ENCODE assay signal across 11 cellular contexts in the genomic region with DNA sequence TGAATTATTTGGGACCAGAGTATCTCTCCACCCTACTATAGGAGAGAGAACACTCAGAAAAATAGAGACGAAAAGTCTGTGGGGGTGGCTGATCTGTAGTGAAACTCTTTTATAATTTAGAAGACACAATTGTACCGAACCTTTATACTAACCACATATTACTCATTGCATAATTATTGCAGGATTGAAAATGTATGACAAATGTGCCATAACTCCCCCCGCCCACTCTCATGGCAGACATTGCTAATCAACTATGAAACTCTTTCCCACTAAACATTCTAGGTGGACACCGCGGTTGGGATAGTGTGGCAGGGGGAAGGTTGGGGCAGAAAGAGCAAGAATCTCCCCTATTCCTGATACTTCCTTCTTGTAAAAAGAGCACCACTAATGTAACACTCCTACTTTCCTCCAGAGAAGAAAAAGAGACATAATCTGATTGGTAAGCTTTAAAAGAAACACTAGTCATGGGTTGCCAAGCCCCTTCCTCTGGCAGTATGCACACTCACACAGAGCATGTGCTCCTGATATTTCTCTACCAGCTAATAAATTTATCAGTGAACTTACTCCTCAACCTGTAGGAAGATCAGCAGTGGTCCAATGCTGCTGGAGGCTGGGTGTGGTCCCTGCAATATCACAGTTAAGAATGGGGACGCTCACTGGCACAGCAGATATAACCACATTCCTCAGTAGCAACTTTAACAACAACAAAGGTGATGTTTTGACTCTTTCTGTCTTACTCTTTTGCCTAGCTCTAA. TPM values are rescaled to one million over a fixed set of nuclear protein-coding genes. Genes with fewer than 3 reads are reported as not detected.
DNase-seq lines count a peak whose midpoint lies in the region; ATAC-seq, FAIRE-seq and TF ChIP-seq lines count a peak whose summit lies in the region.
"Had no signal": no experiment of that assay in that cellular context is flagged by ENCODE, and none has a peak within 500 bp of the region (broad histone marks: within the 10 kb centered on the region; RNA-seq: fewer than 3 reads in every experiment).

No MANE protein-coding gene starts in this region.

- H3K79me2 ChIP-seq in GM23338 (replicated peaks; ENCODE audit: insufficient read depth): no peaks in the 10 kb centered on the region
- no peaks in the 10 kb centered on the region for H3K79me2 ChIP-seq in fibroblast of lung (ENCODE audit: control insufficient read depth, insufficient read depth, low read length)

- no peaks in the 10 kb centered on the region for H3K27me3 Mint-ChIP-seq in GM23338 (ENCODE audit: insufficient read depth, low read depth, poor library complexity)

- no peaks in the 10 kb centered on the region for H3K4me1 Mint-ChIP-seq in GM23338

- H2AFZ ChIP-seq in GM23338 (peak overlapping the region; percentile 9; the same call in 1 of the 2 replicates), fibroblast of lung (ENCODE audit: low read length) (peak overlapping the region; percentile 16)

- TF ChIP-seq CTCF in GM23338 (conservative IDR thresholded peaks at IDR 0.05; ENCODE audit: low read depth in 2 of 2) (no peak), fibroblast of lung (conservative IDR thresholded peaks at IDR 0.05 in 1 of 2, IDR thresholded peaks at IDR 0.05 in 1 of 2; ENCODE audit: low read depth in 1 of 2, low read length in 2 of 2) (no peak), GM13977 (IDR thresholded peaks at IDR 0.05; ENCODE audit: extremely low read depth, insufficient read depth, missing control alignments) (no peak)

- DNase-seq in A172 (ENCODE audit: low spot score) (peak; percentile 26), GM23338 (ENCODE audit: low spot score) (no peak), fibroblast of lung (ENCODE audit: low read depth in 2 of 2) (peak in 1 of 2 donors; percentile 88), urothelium cell line (ENCODE audit: low spot score) (no peak), GM13977 (ENCODE audit: low spot score) (no peak), posterior vena cava (ENCODE audit: low spot score) (no peak)
- DNase-seq in activated CD4-positive, alpha-beta T cell treated with anti-CD3 and anti-CD28 coated beads for 48 hours: peak; percentile 82
- DNase-seq: C1 segment of cervical spinal cord, glutamatergic neuron, NCI-H526 treated with DMSO at 0.1 percent for 48 hours had no signal

- no peaks in the 10 kb centered on the region for H3K9me3 ChIP-seq in fibroblast of lung (ENCODE audit: control insufficient read depth, insufficient read depth, low read depth, low read length)

- no peak overlapping the region for H3K4me2 ChIP-seq in GM23338
- H3K4me2 ChIP-seq in fibroblast of lung (ENCODE audit: extremely low read depth, insufficient read depth, low read length): no peak overlapping the region

- H3K36me3 ChIP-seq in GM23338 (ENCODE audit: insufficient read depth) (no peaks in the 10 kb centered on the region), fibroblast of lung (ENCODE audit: control insufficient read depth, insufficient read depth, low read length) (no peaks in the 10 kb centered on the region)

- no peak for ATAC-seq in GM23338
- no peak for ATAC-seq in GM19455 (IDR thresholded peaks at IDR 0.05; ENCODE audit: unreplicated experiment)

- no peak overlapping the region for H3K4me3 ChIP-seq in GM23338
- no peak overlapping the region for H3K4me3 ChIP-seq in fibroblast of lung (replicated peaks in 1 of 4; ENCODE audit: control extremely low read depth in 1 of 4, insufficient read depth in 1 of 4, low read depth in 3 of 4, low read length in 4 of 4)

- H4K20me1 ChIP-seq in GM23338 (replicated peaks; ENCODE audit: insufficient read depth) (no peaks in the 10 kb centered on the region; the same call in 1 of the 2 replicates), fibroblast of lung (ENCODE audit: control insufficient read depth, extremely low read depth, insufficient read depth, low read length) (no peaks in the 10 kb centered on the region)

- no peak overlapping the region for H3K9ac ChIP-seq in fibroblast of lung (ENCODE audit: insufficient read depth, low read length)

- intact Hi-C loops in posterior vena cava (cut with DNase I): loop anchor here in 1 of 2 donors (10.0 kb wide), 1 partner anchor 372 kb away; no protein-coding TSS in a partner anchor

- H3K36me3 Mint-ChIP-seq in GM23338 (ENCODE audit: low read depth): no peaks in the 10 kb centered on the region

- no peaks in the 10 kb centered on the region for H3K9me3 Mint-ChIP-seq in GM23338

- in situ Hi-C loops in GM13977 (cut with MboI; ENCODE audit: low pct_unique_long_range_greater_than_20kb, low sequenced_read_pairs, unreplicated experiment): no loop called here

- no peaks in the 10 kb centered on the region for H3F3A ChIP-seq in GM23338 (replicated peaks; ENCODE audit: low read depth)

- no peak overlapping the region for H3K4me3 Mint-ChIP-seq in GM23338

- FAIRE-seq in urothelium cell line (lab: Jason Lieb, UNC): no peak

- H3K27ac ChIP-seq in GM23338 (ENCODE audit: low read depth) (no peak overlapping the region), fibroblast of lung (ENCODE audit: insufficient read depth, low read length) (no peak overlapping the region)

- H3K9me2 ChIP-seq in GM23338 (ENCODE audit: insufficient read depth): no peaks in the 10 kb centered on the region

- H3K4me1 ChIP-seq in GM23338 (ENCODE audit: insufficient read depth) (no peaks in the 10 kb centered on the region), fibroblast of lung (ENCODE audit: control insufficient read depth, extremely low read depth, insufficient read depth, low read length) (no peaks in the 10 kb centered on the region)

- no peak overlapping the region for H3K27ac Mint-ChIP-seq in GM23338

- H3K27me3 ChIP-seq in GM23338 (ENCODE audit: insufficient read depth): no peaks in the 10 kb centered on the region
- H3K27me3 ChIP-seq in fibroblast of lung (ENCODE audit: control insufficient read depth, insufficient read depth, low read length): no peaks in the 10 kb centered on the region

TF ChIP-seq in GM23338, 12 proteins besides CTCF, POLR2A, EP300 and RAD21 (continues in another document):
- TF ChIP-seq, protein P1, sequence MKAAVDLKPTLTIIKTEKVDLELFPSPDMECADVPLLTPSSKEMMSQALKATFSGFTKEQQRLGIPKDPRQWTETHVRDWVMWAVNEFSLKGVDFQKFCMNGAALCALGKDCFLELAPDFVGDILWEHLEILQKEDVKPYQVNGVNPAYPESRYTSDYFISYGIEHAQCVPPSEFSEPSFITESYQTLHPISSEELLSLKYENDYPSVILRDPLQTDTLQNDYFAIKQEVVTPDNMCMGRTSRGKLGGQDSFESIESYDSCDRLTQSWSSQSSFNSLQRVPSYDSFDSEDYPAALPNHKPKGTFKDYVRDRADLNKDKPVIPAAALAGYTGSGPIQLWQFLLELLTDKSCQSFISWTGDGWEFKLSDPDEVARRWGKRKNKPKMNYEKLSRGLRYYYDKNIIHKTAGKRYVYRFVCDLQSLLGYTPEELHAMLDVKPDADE (IDR thresholded peaks at IDR 0.05): no peak
- TF ChIP-seq EZH2phosphoT487 (IDR thresholded peaks at IDR 0.05; ENCODE audit: unreplicated experiment): no peak
- TF ChIP-seq NANOG (IDR thresholded peaks at IDR 0.05; ENCODE audit: borderline replicate concordance): no peak
- no peak for TF ChIP-seq ZNF331 (CRISPR knock-in tag; IDR thresholded peaks at IDR 0.05; ENCODE audit: low read depth)
- TF ChIP-seq, protein P2, sequence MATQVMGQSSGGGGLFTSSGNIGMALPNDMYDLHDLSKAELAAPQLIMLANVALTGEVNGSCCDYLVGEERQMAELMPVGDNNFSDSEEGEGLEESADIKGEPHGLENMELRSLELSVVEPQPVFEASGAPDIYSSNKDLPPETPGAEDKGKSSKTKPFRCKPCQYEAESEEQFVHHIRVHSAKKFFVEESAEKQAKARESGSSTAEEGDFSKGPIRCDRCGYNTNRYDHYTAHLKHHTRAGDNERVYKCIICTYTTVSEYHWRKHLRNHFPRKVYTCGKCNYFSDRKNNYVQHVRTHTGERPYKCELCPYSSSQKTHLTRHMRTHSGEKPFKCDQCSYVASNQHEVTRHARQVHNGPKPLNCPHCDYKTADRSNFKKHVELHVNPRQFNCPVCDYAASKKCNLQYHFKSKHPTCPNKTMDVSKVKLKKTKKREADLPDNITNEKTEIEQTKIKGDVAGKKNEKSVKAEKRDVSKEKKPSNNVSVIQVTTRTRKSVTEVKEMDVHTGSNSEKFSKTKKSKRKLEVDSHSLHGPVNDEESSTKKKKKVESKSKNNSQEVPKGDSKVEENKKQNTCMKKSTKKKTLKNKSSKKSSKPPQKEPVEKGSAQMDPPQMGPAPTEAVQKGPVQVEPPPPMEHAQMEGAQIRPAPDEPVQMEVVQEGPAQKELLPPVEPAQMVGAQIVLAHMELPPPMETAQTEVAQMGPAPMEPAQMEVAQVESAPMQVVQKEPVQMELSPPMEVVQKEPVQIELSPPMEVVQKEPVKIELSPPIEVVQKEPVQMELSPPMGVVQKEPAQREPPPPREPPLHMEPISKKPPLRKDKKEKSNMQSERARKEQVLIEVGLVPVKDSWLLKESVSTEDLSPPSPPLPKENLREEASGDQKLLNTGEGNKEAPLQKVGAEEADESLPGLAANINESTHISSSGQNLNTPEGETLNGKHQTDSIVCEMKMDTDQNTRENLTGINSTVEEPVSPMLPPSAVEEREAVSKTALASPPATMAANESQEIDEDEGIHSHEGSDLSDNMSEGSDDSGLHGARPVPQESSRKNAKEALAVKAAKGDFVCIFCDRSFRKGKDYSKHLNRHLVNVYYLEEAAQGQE (IDR thresholded peaks at IDR 0.05; ENCODE audit: unreplicated experiment): no peak
- TF ChIP-seq JUNB (IDR thresholded peaks at IDR 0.05; ENCODE audit: unreplicated experiment): no peak
- TF ChIP-seq STAT1 (IDR thresholded peaks at IDR 0.05; ENCODE audit: unreplicated experiment): no peak

RNA-seq across cellular contexts. Expression of gene ARID5B, which starts 18.7 kb away (rescaled TPM):
- 17.6 and 18.0 TPM in 2 replicates for total RNA-seq in A172 (2014; rRNA removed; shearing (Covaris generic))
- 1.3 and 1.5 TPM in 2 replicates for total RNA-seq in GM23338 (2014; rRNA removed; shearing (Covaris generic))
- polyA plus RNA-seq in GM23338 (2016; fragmentation: Nextera tagmentation; extraction: Ambion mirVana) (1.6 and 2.2 TPM in 2 replicates), fibroblast of lung (111 and 118 TPM in 2 replicates)
- total RNA-seq in fibroblast of lung (120 and 145 TPM in 2 replicates), posterior vena cava (10 to 100 TPM; 75.0 to 96.1 TPM)
- 96.1 and 127 TPM in 2 replicates for polyA plus RNA-seq in fibroblast of lung (2012)
- polyA minus RNA-seq in fibroblast of lung (ENCODE audit: low replicate concordance): 183 and 197 TPM in 2 replicates

Comparison
In these comparisons a context has a peak if more than half of its experiments do, and no peak if none do; other contexts are left out.
1. DNase-seq: peak in A172 (single experiment) and activated CD4-positive, alpha-beta T cell treated with anti-CD3 and anti-CD28 coated beads for 48 hours (single experiment); none in GM23338 (single experiment), urothelium cell line (single experiment), GM13977 (single experiment) and posterior vena cava (single experiment).